Comparison of ENCODE assay signal across 8 cellular contexts in the genomic region with DNA sequence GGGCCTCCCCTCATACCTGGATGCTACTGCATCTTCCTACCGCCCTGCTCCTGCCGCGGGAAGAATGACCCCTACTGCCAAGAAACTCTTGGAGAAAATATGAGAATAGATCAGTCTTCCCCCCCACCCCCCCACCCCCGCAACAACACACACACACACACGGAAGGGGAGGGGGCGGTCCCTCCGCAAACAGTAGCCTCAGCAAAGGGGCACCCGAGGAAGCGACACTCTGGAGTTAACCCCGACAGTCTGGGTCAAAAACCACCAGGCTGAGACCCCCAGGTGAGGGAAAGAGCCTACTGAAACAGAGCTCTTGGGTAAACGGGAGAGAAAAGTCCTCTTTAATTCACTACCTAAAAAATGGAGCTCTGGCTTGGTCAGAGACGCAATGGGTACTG. TPM values are rescaled to one million over a fixed set of nuclear protein-coding genes. Genes with fewer than 3 reads are reported as not detected.
A peak's percentile ranks its signal among the peaks of the same experiment; 100 is the strongest.
DNase-seq lines count a peak whose midpoint lies in the region; ATAC-seq and TF ChIP-seq lines count a peak whose summit lies in the region.

No MANE protein-coding gene starts in this region.

- H3K27me3 ChIP-seq in SJSA1 (replicated peaks) (no peaks in the 10 kb centered on the region), esophagus (ENCODE audit: control insufficient read depth in 1 of 2, insufficient read depth in 2 of 2, low read length in 2 of 2) (no peaks in the 10 kb centered on the region), psoas muscle (ENCODE audit: insufficient read depth in 3 of 3, low read length in 2 of 3) (no peaks in the 10 kb centered on the region)

- H3K36me3 ChIP-seq in SJSA1 (peaks cover 72% of the 10 kb centered on the region), esophagus (ENCODE audit: control insufficient read depth in 2 of 2, insufficient read depth in 2 of 2, low read length in 1 of 2) (peaks cover 5 to 8% of the 10 kb centered on the region in 2 donors), psoas muscle (ENCODE audit: insufficient read depth in 1 of 2, low read depth in 1 of 2) (peaks cover 2 to 26% of the 10 kb centered on the region in 2 donors)

- H3K4me1 ChIP-seq in SJSA1 (replicated peaks) (peaks cover 14% of the 10 kb centered on the region), esophagus (ENCODE audit: control insufficient read depth in 2 of 2, insufficient read depth in 2 of 2, low read length in 1 of 2) (peaks cover 2 to 5% of the 10 kb centered on the region in 2 donors), psoas muscle (peaks cover 44% of the 10 kb centered on the region)

- TF ChIP-seq CTCF in psoas muscle (IDR thresholded peaks at IDR 0.05): no peak

- DNase-seq in EH (ENCODE audit: low read depth): peak; percentile 9
- no peak for DNase-seq in SJSA1 (ENCODE audit: low read depth in 1 of 2, low spot score in 2 of 2)
- peak in 1 of 2 donors; percentile 26 for DNase-seq in psoas muscle
- DNase-seq in NCI-H82 (lab: John Stamatoyannopoulos, UW): no peak
- no peak for DNase-seq in NCI-H345 (lab: John Stamatoyannopoulos, UW)
- DNase-seq in superior temporal gyrus (ENCODE audit: extremely low spot score): no peak

- WGBS in esophagus, 2 donors: 2% methylated on average over 12 of the region's 12 CpGs
- WGBS in psoas muscle, 3 donors: 7 to 10% (median 9%) methylated on average over 12 of the region's 12 CpGs

- no peak for ATAC-seq in psoas muscle
- no peak for ATAC-seq in GM21825 (IDR thresholded peaks at IDR 0.05; ENCODE audit: unreplicated experiment)

- intact Hi-C loops in psoas muscle (cut with DNase I): loop anchor here (5.0 kb wide), 2 partner anchors 39 to 54 kb away; partner anchors contain the start of gene SLC35E1 (in 2 of the 2)

- H3K4me3 ChIP-seq in SJSA1: peak overlapping the region; percentile 86
- H3K4me3 ChIP-seq in esophagus (ENCODE audit: low read depth in 1 of 2, low read length in 2 of 2): peak overlapping the region; percentile 95 to 97
- H3K4me3 ChIP-seq in psoas muscle: peak overlapping the region; percentile 94

- H3K27ac ChIP-seq in SJSA1 (peak overlapping the region; percentile 40; the same call in 1 of the 2 replicates), esophagus (ENCODE audit: low read depth in 2 of 2, low read length in 1 of 2) (peak overlapping the region; percentile 35 to 78), psoas muscle (peak overlapping the region; percentile 98)

- H3K9me3 ChIP-seq in SJSA1 (replicated peaks): no peaks in the 10 kb centered on the region
- no peaks in the 10 kb centered on the region for H3K9me3 ChIP-seq in esophagus (ENCODE audit: control insufficient read depth in 2 of 2, insufficient read depth in 1 of 2, low read depth in 1 of 2, low read length in 1 of 2)
- H3K9me3 ChIP-seq in psoas muscle: no peaks in the 10 kb centered on the region

RNA-seq across cellular contexts. Expression of gene MED26, which starts 1.2 kb away (rescaled TPM):
- total RNA-seq in SJSA1 (2014; rRNA removed; shearing (Covaris generic)): 9.6 and 9.8 TPM in 2 replicates
- polyA plus RNA-seq in esophagus (1 to 10 TPM; 5.0 to 5.5 TPM), psoas muscle (1 to 10 TPM; 5.1 to 8.7 (median 5.2) TPM)
- 1 to 10 TPM; 4.8 to 9.6 (median 5.5) TPM for total RNA-seq in psoas muscle

RNA-seq across cellular contexts. Expression of gene SMIM7, which starts 33.1 kb away (rescaled TPM):
- total RNA-seq in SJSA1 (2014; rRNA removed; shearing (Covaris generic)): 101 and 150 TPM in 2 replicates
- polyA plus RNA-seq in esophagus (10 to 100 TPM; 41.3 to 52.0 TPM), psoas muscle (10 to 100 TPM; 51.9 to 76.9 (median 53.9) TPM)
- total RNA-seq in psoas muscle: 10 to 100 TPM; 16.1 to 50.0 (median 31.6) TPM

RNA-seq across cellular contexts. Expression of gene TMEM38A, which starts 34.1 kb away (rescaled TPM):
- 0.13 and 0.97 TPM in 2 replicates for total RNA-seq in SJSA1 (2014; rRNA removed; shearing (Covaris generic))
- polyA plus RNA-seq in esophagus (1 to 10 TPM; 1.3 to 2.6 TPM), psoas muscle (100 to 1,000 TPM in 2 of 3 donors, 10 to 100 TPM in 1; 53.2 to 295 (median 130) TPM)
- total RNA-seq in psoas muscle: 100 to 1,000 TPM; 120 to 184 (median 140) TPM

RNA-seq across cellular contexts. Expression of gene SLC35E1, which starts 54.6 kb away (rescaled TPM):
- total RNA-seq in SJSA1 (2014; rRNA removed; shearing (Covaris generic)): 13.1 and 24.7 TPM in 2 replicates
- polyA plus RNA-seq in esophagus (10 to 100 TPM; 15.5 to 20.6 TPM), psoas muscle (10 to 100 TPM; 17.1 to 42.1 (median 32.8) TPM)
- total RNA-seq in psoas muscle: 10 to 100 TPM; 25.6 to 40.7 (median 26.9) TPM

Comparison
In these comparisons a context has a peak if more than half of its experiments do, and no peak if none do; other contexts are left out.
1. H3K27ac ChIP-seq: peak in every context shown above with its lines; median percentile 98 in psoas muscle; 56 in esophagus; 40 in SJSA1.
2. RNA of gene TMEM38A, which starts 34.1 kb away (total RNA-seq): 120 to 184 TPM in psoas muscle; 0.13 to 0.97 TPM in SJSA1; every median in the first group is over 10 times any median in the second.
3. Peak in every context shown above with its lines, with median percentiles within 50 percentile points of each other: H3K4me3 ChIP-seq.